ENCODE assay signal across 14 cellular contexts in genomic region chr9:93917121-93917853, GRCh38. TPM values are rescaled to one million over a fixed set of nuclear protein-coding genes. Genes with fewer than 3 reads are reported as not detected.
A peak's percentile ranks its signal among the peaks of the same experiment; 100 is the strongest.
DNase-seq lines count a peak whose midpoint lies in the region; ATAC-seq and TF ChIP-seq lines count a peak whose summit lies in the region.
"Had no signal": no experiment of that assay in that cellular context is flagged by ENCODE, and none has a peak within 500 bp of the region (broad histone marks: within the 10 kb centered on the region; RNA-seq: fewer than 3 reads in every experiment).

No MANE protein-coding gene starts in this region.

- H3T11ph ChIP-seq in H9 (ENCODE audit: low read length), result no peak overlapping the region

- H3K79me2 ChIP-seq in H9 (ENCODE audit: insufficient read depth, low read length), result no peaks in the 10 kb centered on the region
- no peaks in the 10 kb centered on the region for H3K79me2 ChIP-seq in osteoblast (ENCODE audit: insufficient read depth, low read length)

- ATAC-seq in WTC11 (no peak), GM21825 (IDR thresholded peaks at IDR 0.05; ENCODE audit: unreplicated experiment) (no peak)

- no peak overlapping the region for H3K4me2 ChIP-seq in H9 (ENCODE audit: insufficient read depth, insufficient read length, low read length)
- H3K4me2 ChIP-seq in osteoblast (ENCODE audit: insufficient read depth, low read length), result no peak overlapping the region
- H3K4me2 ChIP-seq: BLaER1 had no signal

- no peak overlapping the region for H4K91ac ChIP-seq in H9 (ENCODE audit: insufficient read length, low read depth, low read length)

- H2BK15ac ChIP-seq in H9 (ENCODE audit: low read depth, low read length), result no peak overlapping the region

- no peak overlapping the region for H2AFZ ChIP-seq in H9 (ENCODE audit: low read length)
- no peak overlapping the region for H2AFZ ChIP-seq in osteoblast (ENCODE audit: low read length)

- no peak overlapping the region for H4K8ac ChIP-seq in H9 (replicated peaks; ENCODE audit: insufficient read length, low read depth, low read length)

- no peak overlapping the region for H2BK5ac ChIP-seq in H9 (ENCODE audit: insufficient read length, low read length)

- POLR2A ChIA-PET in WTC11 (lab: Charles Lee), result no interaction called here

- H3K9ac ChIP-seq in H9 (ENCODE audit: extremely low read depth, insufficient read length, low read length), result no peak overlapping the region
- H3K9ac ChIP-seq: BLaER1 had no signal

- peak overlapping the region; percentile 21 for H4K5ac ChIP-seq in H9 (ENCODE audit: insufficient read length, low read depth, low read length)

- no peak overlapping the region for H2BK120ac ChIP-seq in H9 (ENCODE audit: low read depth, low read length, poor library complexity, severe bottlenecking)

- H2BK20ac ChIP-seq in H9 (ENCODE audit: low read depth, low read length, poor library complexity, severe bottlenecking), result no peak overlapping the region

- no peaks in the 10 kb centered on the region for H3K36me3 ChIP-seq in osteoblast (ENCODE audit: insufficient read depth, low read length)
- H3K36me3 ChIP-seq: BLaER1 had no signal

- H3K9me3 Mint-ChIP-seq in H9 (no peaks in the 10 kb centered on the region), WTC11 (no peaks in the 10 kb centered on the region), endothelial cell (ENCODE audit: unreplicated experiment) (no peaks in the 10 kb centered on the region), progenitor cell of endocrine pancreas (ENCODE audit: low read depth) (no peaks in the 10 kb centered on the region)
- H3K9me3 Mint-ChIP-seq: CD8-positive, alpha-beta memory T cell had no signal

- H3K27me3 Mint-ChIP-seq in H9 (ENCODE audit: low read depth) (peaks cover 15% of the 10 kb centered on the region), WTC11 (ENCODE audit: low read depth) (no peaks in the 10 kb centered on the region; the same call in 1 of the 2 replicates), endothelial cell (ENCODE audit: unreplicated experiment) (peaks cover 4% of the 10 kb centered on the region), progenitor cell of endocrine pancreas (peaks cover 32% of the 10 kb centered on the region)

- no peaks in the 10 kb centered on the region for H3K27me3 ChIP-seq in H9 (ENCODE audit: insufficient read depth, low read length)
- no peaks in the 10 kb centered on the region for H3K27me3 ChIP-seq in osteoblast (ENCODE audit: insufficient read depth, low read length)
- H3K27me3 ChIP-seq: BLaER1 had no signal

- H3K9me3 ChIP-seq in H9 (ENCODE audit: control insufficient read depth, low read depth, low read length) (no peaks in the 10 kb centered on the region), osteoblast (ENCODE audit: low read depth, low read length) (no peaks in the 10 kb centered on the region)
- H3K9me3 ChIP-seq: BLaER1, Caco-2 had no signal

- no peak overlapping the region for H3K23ac ChIP-seq in H9 (ENCODE audit: insufficient read length, low read depth, low read length)

- H3K23me2 ChIP-seq in H9 (ENCODE audit: insufficient read length, low read depth, low read length, poor library complexity, severe bottlenecking), result no peaks in the 10 kb centered on the region

- H3K4me3 Mint-ChIP-seq in H9, result no peak overlapping the region
- H3K4me3 Mint-ChIP-seq in WTC11, result no peak overlapping the region
- no peak overlapping the region for H3K4me3 Mint-ChIP-seq in endothelial cell (ENCODE audit: unreplicated experiment)
- H3K4me3 Mint-ChIP-seq in progenitor cell of endocrine pancreas (ENCODE audit: low read depth), result no peak overlapping the region
- H3K4me3 Mint-ChIP-seq: CD8-positive, alpha-beta memory T cell had no signal

- H3K4me3 ChIP-seq in osteoblast (ENCODE audit: insufficient read depth, low read length), result no peak overlapping the region
- H3K4me3 ChIP-seq: BLaER1 had no signal

- DNase-seq in H9, result no peak
- DNase-seq in WTC11 (ENCODE audit: low spot score), result no peak
- DNase-seq in endothelial cell (ENCODE audit: low spot score), result no peak
- DNase-seq in osteoblast (ENCODE audit: insufficient read length, low spot score, missing footprints), result peak; percentile 55
- no peak for DNase-seq in A172 (ENCODE audit: low spot score)
- DNase-seq in progenitor cell of endocrine pancreas (ENCODE audit: low spot score, unreplicated experiment), result no peak
- DNase-seq: AML-193; Caco-2; CD8-positive, alpha-beta memory T cell; DMS53; GF-D8; KG1 had no signal

- H2BK12ac ChIP-seq in H9 (ENCODE audit: insufficient read length, low read depth, low read length), result no peak overlapping the region

- H3K27ac ChIP-seq in H9 (ENCODE audit: insufficient read length, low read depth, low read length), result no peak overlapping the region
- no peak overlapping the region for H3K27ac ChIP-seq in osteoblast (ENCODE audit: low read depth, low read length)
- H3K27ac ChIP-seq: BLaER1 had no signal

- H3K14ac ChIP-seq in H9 (ENCODE audit: insufficient read depth, low read length), result no peak overlapping the region

- CTCF ChIA-PET in WTC11 (lab: Charles Lee), result interaction anchor here (1.4 to 2.5 kb wide), 3 partner anchors 45 to 90 kb away, joined by 3 to 9 read pairs (median 6); no protein-coding TSS in a partner anchor

- no peaks in the 10 kb centered on the region for H3K79me1 ChIP-seq in H9 (ENCODE audit: insufficient read depth, low read depth, low read length, poor library complexity, severe bottlenecking)

- no peak for TF ChIP-seq CTCF in H9 (conservative IDR thresholded peaks at IDR 0.05)
- TF ChIP-seq CTCF in WTC11 (IDR thresholded peaks at IDR 0.05), result no peak
- no peak for TF ChIP-seq CTCF in endothelial cell (IDR thresholded peaks at IDR 0.05; ENCODE audit: unreplicated experiment)
- no peak for TF ChIP-seq CTCF in osteoblast (IDR thresholded peaks at IDR 0.05; ENCODE audit: extremely low read depth, low read depth, low read length)
- TF ChIP-seq CTCF in progenitor cell of endocrine pancreas (IDR thresholded peaks at IDR 0.05; ENCODE audit: unreplicated experiment), result no peak

- no peak overlapping the region for H2AK5ac ChIP-seq in H9 (ENCODE audit: insufficient read length, low read length)

- no peaks in the 10 kb centered on the region for H3K36me3 Mint-ChIP-seq in H9 (ENCODE audit: insufficient read depth in 1 of 3, low read depth in 3 of 3)
- H3K36me3 Mint-ChIP-seq in WTC11, result no peaks in the 10 kb centered on the region
- peaks cover 3% of the 10 kb centered on the region for H3K36me3 Mint-ChIP-seq in endothelial cell (ENCODE audit: low read depth, unreplicated experiment)
- no peaks in the 10 kb centered on the region for H3K36me3 Mint-ChIP-seq in progenitor cell of endocrine pancreas (ENCODE audit: insufficient read depth)
- H3K36me3 Mint-ChIP-seq: CD8-positive, alpha-beta memory T cell had no signal

- H3K18ac ChIP-seq in H9 (ENCODE audit: insufficient read length, low read depth, low read length), result no peak overlapping the region

- no peak overlapping the region for H3K4ac ChIP-seq in H9 (ENCODE audit: low read depth, low read length)

- H3K4me1 Mint-ChIP-seq in H9, result peaks cover 7 to 18% of the 10 kb centered on the region in 2 experiments
- H3K4me1 Mint-ChIP-seq in WTC11, result peaks cover 7% of the 10 kb centered on the region
- H3K4me1 Mint-ChIP-seq in endothelial cell (ENCODE audit: unreplicated experiment), result peaks cover 2% of the 10 kb centered on the region
- H3K4me1 Mint-ChIP-seq in progenitor cell of endocrine pancreas (ENCODE audit: low read depth), result no peaks in the 10 kb centered on the region
- H3K4me1 Mint-ChIP-seq: CD8-positive, alpha-beta memory T cell had no signal

- H3K4me1 ChIP-seq in H9 (ENCODE audit: insufficient read depth, low read length), result no peaks in the 10 kb centered on the region
- H3K4me1 ChIP-seq in osteoblast (ENCODE audit: insufficient read depth, low read length), result no peaks in the 10 kb centered on the region
- H3K4me1 ChIP-seq: Caco-2 had no signal

- H3K27ac Mint-ChIP-seq in H9 (no peak overlapping the region), WTC11 (no peak overlapping the region), endothelial cell (ENCODE audit: unreplicated experiment) (peak overlapping the region; percentile 19), progenitor cell of endocrine pancreas (no peak overlapping the region)
- H3K27ac Mint-ChIP-seq: CD8-positive, alpha-beta memory T cell had no signal

- H4K20me1 ChIP-seq in H9 (ENCODE audit: control insufficient read depth, insufficient read depth, insufficient read length) (no peaks in the 10 kb centered on the region), osteoblast (ENCODE audit: insufficient read depth, low read length) (no peaks in the 10 kb centered on the region)
- H4K20me1 ChIP-seq: BLaER1 had no signal

- no CpG with 5 or more reads among the region's 10 CpGs for WGBS in H9 (ENCODE audit: extremely low coverage, insufficient read length, low lambda C conversion rate)

- no peak overlapping the region for H3K56ac ChIP-seq in H9 (ENCODE audit: insufficient read length, low read depth, low read length)

TF ChIP-seq in WTC11, 78 proteins besides CTCF, POLR2A, EP300 and RAD21:
- TF ChIP-seq ZBTB43 (CRISPR knock-in tag; IDR thresholded peaks at IDR 0.05), result 0 out of 2 replicates have a peak, but pooled peaks have one; percentile 41
- no peak for TF ChIP-seq IRF2 (CRISPR knock-in tag; IDR thresholded peaks at IDR 0.05; ENCODE audit: borderline replicate concordance, low read depth)

RNA-seq across cellular contexts. Expression of gene BARX1, which starts 37.9 kb away (rescaled TPM):
- total RNA-seq in H9 (2021), result 1.2 TPM in 2 replicates
- total RNA-seq in WTC11 (2021), result 8.9 to 10.6 TPM (median 9.0 TPM) in 3 replicates
- 0.51 TPM for total RNA-seq in endothelial cell (ENCODE audit: unreplicated experiment)
- total RNA-seq in osteoblast, result 8.5 and 15.6 TPM in 2 replicates
- total RNA-seq in A172 (2014; rRNA removed; shearing (Covaris generic)), result not detected in 2 replicates
- total RNA-seq in progenitor cell of endocrine pancreas, result 0.74 and 3.3 TPM in 2 replicates
- total RNA-seq: Caco-2; CD8-positive, alpha-beta memory T cell had no signal
